In the genomic region with DNA sequence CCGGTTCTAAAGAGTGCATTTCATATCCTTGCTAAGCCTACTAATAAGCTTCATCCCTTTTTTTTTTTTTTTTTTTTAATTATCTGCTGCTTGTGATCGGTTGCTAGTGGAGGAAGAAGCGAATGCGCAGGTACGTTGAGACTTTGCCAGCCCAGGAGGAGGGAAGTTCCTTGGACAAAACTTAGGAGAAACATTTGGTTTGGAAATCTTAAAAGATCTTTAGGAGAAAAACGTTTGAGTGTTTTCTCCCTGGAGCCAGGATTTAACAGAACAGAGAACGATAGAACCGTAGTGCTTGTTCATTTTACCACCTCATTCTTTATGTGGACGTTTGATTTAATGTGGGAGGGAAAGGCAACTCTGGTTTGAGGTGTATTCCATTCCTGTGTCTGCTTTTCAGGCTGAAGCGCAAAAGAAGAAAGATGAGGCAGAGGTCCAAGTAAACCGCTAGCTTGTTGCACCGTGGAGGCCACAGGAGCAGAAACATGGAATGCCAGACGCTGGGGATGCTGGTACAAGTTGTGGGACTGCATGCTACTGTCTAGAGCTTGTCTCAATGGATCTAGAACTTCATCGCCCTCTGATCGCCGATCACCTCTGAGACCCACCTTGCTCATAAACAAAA, we compare ENCODE assay signal across 8 cellular contexts. TPM values are rescaled to one million over a fixed set of nuclear protein-coding genes. Genes with fewer than 3 reads are reported as not detected.
DNase-seq lines count a peak whose midpoint lies in the region; ATAC-seq and TF ChIP-seq lines count a peak whose summit lies in the region.
"Not testable (repeated sequence)": the region's sequence is repeated elsewhere in the genome, so short reads cannot be mapped to it uniquely, and the experiment has no call there.

No MANE protein-coding gene starts in this region.

- H4K20me1 ChIP-seq in HCT116 (ENCODE audit: insufficient read depth); OCI-LY3 (ENCODE audit: insufficient read depth, low read length): not testable (repeated sequence)

- peaks cover 33% of the 10 kb centered on the region for H3K4me1 Mint-ChIP-seq in activated CD8-positive, alpha-beta memory T cell treated with anti-CD3 and anti-CD28 coated beads, Interleukin-2, amount 10 ng/mL, durations not matched to agents 7 days and 5 days

- not testable (repeated sequence) for H3K27me3 Mint-ChIP-seq in activated CD8-positive, alpha-beta memory T cell treated with anti-CD3 and anti-CD28 coated beads, Interleukin-2, amount 10 ng/mL, durations not matched to agents 7 days and 5 days

- H3K36me3 Mint-ChIP-seq in activated CD8-positive, alpha-beta memory T cell treated with anti-CD3 and anti-CD28 coated beads, Interleukin-2, amount 10 ng/mL, durations not matched to agents 7 days and 5 days = peaks cover 34% of the 10 kb centered on the region

- H3K4me3 Mint-ChIP-seq in activated CD8-positive, alpha-beta memory T cell treated with anti-CD3 and anti-CD28 coated beads, Interleukin-2, amount 10 ng/mL, durations not matched to agents 7 days and 5 days = peak overlapping the region; percentile 98

- H3K4me1 ChIP-seq in HCT116 (ENCODE audit: control insufficient read depth in 1 of 2, insufficient read depth in 2 of 2, low read length in 2 of 2) (peaks cover 23 to 34% of the 10 kb centered on the region in 2 experiments), OCI-LY3 (ENCODE audit: low read length) (peaks cover 18% of the 10 kb centered on the region), left ventricle myocardium inferior (peaks cover 59% of the 10 kb centered on the region), mucosa of stomach (ENCODE audit: control insufficient read depth, insufficient read depth, low read length) (peaks cover 13% of the 10 kb centered on the region)

- peak overlapping the region; percentile 98 for H3K27ac Mint-ChIP-seq in activated CD8-positive, alpha-beta memory T cell treated with anti-CD3 and anti-CD28 coated beads, Interleukin-2, amount 10 ng/mL, durations not matched to agents 7 days and 5 days

- H3K9me3 ChIP-seq in HCT116 (ENCODE audit: control insufficient read depth in 1 of 2, insufficient read depth in 1 of 2, low read depth in 1 of 2, low read length in 2 of 2); OCI-LY3 (ENCODE audit: insufficient read depth, low read length); left ventricle myocardium inferior (replicated peaks); mucosa of stomach (ENCODE audit: control insufficient read depth, low read length): not testable (repeated sequence)

- not testable (repeated sequence) for TF ChIP-seq CTCF in AG09309 (IDR thresholded peaks at IDR 0.05; ENCODE audit: control insufficient read depth, insufficient read depth, low read depth, low read length, missing control alignments); HCT116 (IDR thresholded peaks at IDR 0.05 in 2 of 3, conservative IDR thresholded peaks at IDR 0.05 in 1 of 3; ENCODE audit: borderline replicate concordance in 1 of 3, insufficient read depth in 1 of 3, low read depth in 2 of 3, low read length in 2 of 3); OCI-LY3 (IDR thresholded peaks at IDR 0.05; ENCODE audit: low read depth, low read length); choroid plexus epithelial cell (conservative IDR thresholded peaks at IDR 0.05; ENCODE audit: low read depth, low read length); left ventricle myocardium inferior (IDR thresholded peaks at IDR 0.05; ENCODE audit: borderline replicate concordance)

- CTCF ChIA-PET in HCT116 (lab: Charles Lee) = interaction anchor here (3.3 kb wide), 1 partner anchor 10 kb away, joined by 24 read pairs; the partner anchor contains the start of gene ESYT1
- CTCF ChIA-PET in activated CD8-positive, alpha-beta memory T cell treated with anti-CD3 and anti-CD28 coated beads, Interleukin-2, amount 10 ng/mL, durations not matched to agents 7 days and 5 days (lab: Charles Lee) = interaction anchor here (0.6 to 5.5 kb wide), 14 partner anchors 10 to 347 kb away, joined by 3 to 154 read pairs (median 14); partner anchors contain the start of genes ERBB3, ESYT1, MYL6 and MYL6B

- peak overlapping the region; percentile 93 for H3K27ac ChIP-seq in HCT116 (ENCODE audit: low read depth, low read length)
- H3K27ac ChIP-seq in OCI-LY3 (ENCODE audit: low read length) = peak overlapping the region; percentile 87
- peak overlapping the region; percentile 95 for H3K27ac ChIP-seq in left ventricle myocardium inferior (replicated peaks)
- H3K27ac ChIP-seq in skin epidermis = peak overlapping the region; percentile 46 to 96 (median 92)

- POLR2A ChIA-PET in HCT116 (lab: Charles Lee) = interaction anchor here (0.6 to 4.6 kb wide), 13 partner anchors 11 to 1664 kb away, joined by 3 to 75 read pairs (median 7); partner anchors contain the start of genes ERBB3, ESYT1, MYL6 and PA2G4

- RAD21 ChIA-PET in HCT116 (lab: Charles Lee; ENCODE audit: low non-redundant PET in 1 of 2, low total read pairs in 2 of 2, uncharacterized antibody in 2 of 2, unreplicated experiment in 2 of 2) = not testable (repeated sequence)

- H3K27me3 ChIP-seq in HCT116 (ENCODE audit: insufficient read depth, low read length); OCI-LY3 (ENCODE audit: low read depth, low read length); left ventricle myocardium inferior (ENCODE audit: low read depth); mucosa of stomach (ENCODE audit: control insufficient read depth, insufficient read depth, low read length): not testable (repeated sequence)

- H3K79me2 ChIP-seq in HCT116 (ENCODE audit: insufficient read depth, low read length) (peaks cover 18% of the 10 kb centered on the region), OCI-LY3 (ENCODE audit: low read length) (peaks cover 21% of the 10 kb centered on the region)

- DNase-seq in AG09309 (ENCODE audit: low read depth); HCT116 (ENCODE audit: low read depth, low spot score); activated CD8-positive, alpha-beta memory T cell treated with anti-CD3 and anti-CD28 coated beads, Interleukin-2, amount 10 ng/mL, durations not matched to agents 7 days and 5 days; choroid plexus epithelial cell (ENCODE audit: low read depth); left ventricle myocardium inferior: not testable (repeated sequence)

- H3K36me3 ChIP-seq in HCT116 (ENCODE audit: control insufficient read depth in 1 of 2, insufficient read depth in 2 of 2, low read length in 2 of 2) (peaks cover 9 to 42% of the 10 kb centered on the region in 2 experiments), OCI-LY3 (replicated peaks; ENCODE audit: low read depth, low read length) (peaks cover 26% of the 10 kb centered on the region), left ventricle myocardium inferior (peaks cover 36% of the 10 kb centered on the region)
- not testable (repeated sequence) for H3K36me3 ChIP-seq in mucosa of stomach (ENCODE audit: control insufficient read depth, insufficient read depth, low read length)

- H2AFZ ChIP-seq in HCT116 (ENCODE audit: low read depth, low read length, poor library complexity, severe bottlenecking); OCI-LY3 (ENCODE audit: low read depth, low read length): not testable (repeated sequence)

- not testable (repeated sequence) for ATAC-seq in HCT116; activated CD8-positive, alpha-beta memory T cell treated with anti-CD3 and anti-CD28 coated beads, Interleukin-2, amount 10 ng/mL, durations not matched to agents 7 days and 5 days

- not testable (repeated sequence) for BruUV-seq in HCT116 (replicated peaks; lab: Mats Ljungman, UMichigan)

- not testable (repeated sequence) for TF ChIP-seq RAD21 in HCT116 (IDR thresholded peaks at IDR 0.05; ENCODE audit: low read depth)

- H3K4me2 ChIP-seq in HCT116 (ENCODE audit: low read length) = peak overlapping the region; percentile 88
- H3K4me2 ChIP-seq in OCI-LY3 (ENCODE audit: low read length) = peak overlapping the region; percentile 77

- intact Hi-C loops in HCT116 (cut with micrococcal nuclease) (loop anchor here (5.0 to 10.0 kb wide), 2 partner anchors 120 to 382 kb away; partner anchors contain the start of gene SUOX), left ventricle myocardium inferior (cut with micrococcal nuclease) (loop anchor here (5.0 kb wide), 2 partner anchors 40 to 75 kb away; partner anchors contain the start of gene MYL6)

- H3K9ac ChIP-seq in HCT116 (ENCODE audit: low read length) (peak overlapping the region; percentile 92), OCI-LY3 (ENCODE audit: low read length) (peak overlapping the region; percentile 96), mucosa of stomach (ENCODE audit: low read length) (peak overlapping the region; percentile 96)

- not testable (repeated sequence) for TF ChIP-seq POLR2A in HCT116 (IDR thresholded peaks at IDR 0.05; ENCODE audit: borderline replicate concordance, extremely low read depth, insufficient read depth, insufficient read length)

- H3K9me2 ChIP-seq in HCT116 (ENCODE audit: insufficient read depth) = not testable (repeated sequence)

- H3K4me3 ChIP-seq in AG09309 (ENCODE audit: control insufficient read depth, low read depth, low read length) = peak overlapping the region; percentile 80
- peak overlapping the region; percentile 80 to 82 for H3K4me3 ChIP-seq in HCT116 (replicated peaks in 1 of 2; ENCODE audit: low read depth in 1 of 2, low read length in 2 of 2)
- peak overlapping the region; percentile 89 for H3K4me3 ChIP-seq in OCI-LY3 (ENCODE audit: low read length)
- H3K4me3 ChIP-seq in choroid plexus epithelial cell (ENCODE audit: low read depth, low read length) = peak overlapping the region; percentile 68
- peak overlapping the region; percentile 91 for H3K4me3 ChIP-seq in left ventricle myocardium inferior
- H3K4me3 ChIP-seq in mucosa of stomach (ENCODE audit: low read length) = peak overlapping the region; percentile 88
- peak overlapping the region; percentile 59 to 86 (median 76) for H3K4me3 ChIP-seq in skin epidermis

- H3K9me3 Mint-ChIP-seq in activated CD8-positive, alpha-beta memory T cell treated with anti-CD3 and anti-CD28 coated beads, Interleukin-2, amount 10 ng/mL, durations not matched to agents 7 days and 5 days (ENCODE audit: low read depth) = not testable (repeated sequence)

RNA-seq across cellular contexts. Expression of gene RPL41, which starts 0.8 kb away (rescaled TPM):
- total RNA-seq in HCT116 (2021; ENCODE audit: unreplicated experiment) = 4,327 TPM
- 11,465 and 11,614 TPM in 2 replicates for polyA plus RNA-seq in HCT116 (2012)
- 1,000 to 10,000 TPM; 3,748 to 4,271 TPM for total RNA-seq in activated CD8-positive, alpha-beta memory T cell treated with anti-CD3 and anti-CD28 coated beads, Interleukin-2, amount 10 ng/mL, durations not matched to agents 7 days and 5 days
- 1,892 TPM for total RNA-seq in left ventricle myocardium inferior

RNA-seq across cellular contexts. Expression of gene ZC3H10, which starts 0.9 kb away (rescaled TPM):
- total RNA-seq in HCT116 (2021; ENCODE audit: unreplicated experiment) (8.7 TPM), left ventricle myocardium inferior (4.9 TPM)
- polyA plus RNA-seq in HCT116 (2012) = 3.6 and 3.7 TPM in 2 replicates
- 10 to 100 TPM; 10.3 to 11.7 TPM for total RNA-seq in activated CD8-positive, alpha-beta memory T cell treated with anti-CD3 and anti-CD28 coated beads, Interleukin-2, amount 10 ng/mL, durations not matched to agents 7 days and 5 days

RNA-seq across cellular contexts. Expression of gene ESYT1, which starts 10.9 kb away (rescaled TPM):
- total RNA-seq in HCT116 (2021; ENCODE audit: unreplicated experiment) (80.9 TPM), left ventricle myocardium inferior (23.2 TPM)
- 67.3 and 87.6 TPM in 2 replicates for polyA plus RNA-seq in HCT116 (2012)
- total RNA-seq in activated CD8-positive, alpha-beta memory T cell treated with anti-CD3 and anti-CD28 coated beads, Interleukin-2, amount 10 ng/mL, durations not matched to agents 7 days and 5 days = 100 to 1,000 TPM; 225 to 241 TPM

RNA-seq across cellular contexts. Expression of gene PA2G4, which starts 12.8 kb away (rescaled TPM):
- total RNA-seq in HCT116 (2021; ENCODE audit: unreplicated experiment) = 302 TPM
- 297 and 338 TPM in 2 replicates for polyA plus RNA-seq in HCT116 (2012)
- 100 to 1,000 TPM; 293 to 364 TPM for total RNA-seq in activated CD8-positive, alpha-beta memory T cell treated with anti-CD3 and anti-CD28 coated beads, Interleukin-2, amount 10 ng/mL, durations not matched to agents 7 days and 5 days
- total RNA-seq in left ventricle myocardium inferior = 65.7 TPM

RNA-seq across cellular contexts. Expression of gene MYL6B, which starts 35.2 kb away (rescaled TPM):
- total RNA-seq in HCT116 (2021; ENCODE audit: unreplicated experiment) (94.3 TPM), left ventricle myocardium inferior (54.1 TPM)
- polyA plus RNA-seq in HCT116 (2012) = 92.6 and 103 TPM in 2 replicates
- 10 to 100 TPM; 67.6 to 85.2 TPM for total RNA-seq in activated CD8-positive, alpha-beta memory T cell treated with anti-CD3 and anti-CD28 coated beads, Interleukin-2, amount 10 ng/mL, durations not matched to agents 7 days and 5 days
